Comparison of ENCODE assay signal across 23 cellular contexts in the genomic region with DNA sequence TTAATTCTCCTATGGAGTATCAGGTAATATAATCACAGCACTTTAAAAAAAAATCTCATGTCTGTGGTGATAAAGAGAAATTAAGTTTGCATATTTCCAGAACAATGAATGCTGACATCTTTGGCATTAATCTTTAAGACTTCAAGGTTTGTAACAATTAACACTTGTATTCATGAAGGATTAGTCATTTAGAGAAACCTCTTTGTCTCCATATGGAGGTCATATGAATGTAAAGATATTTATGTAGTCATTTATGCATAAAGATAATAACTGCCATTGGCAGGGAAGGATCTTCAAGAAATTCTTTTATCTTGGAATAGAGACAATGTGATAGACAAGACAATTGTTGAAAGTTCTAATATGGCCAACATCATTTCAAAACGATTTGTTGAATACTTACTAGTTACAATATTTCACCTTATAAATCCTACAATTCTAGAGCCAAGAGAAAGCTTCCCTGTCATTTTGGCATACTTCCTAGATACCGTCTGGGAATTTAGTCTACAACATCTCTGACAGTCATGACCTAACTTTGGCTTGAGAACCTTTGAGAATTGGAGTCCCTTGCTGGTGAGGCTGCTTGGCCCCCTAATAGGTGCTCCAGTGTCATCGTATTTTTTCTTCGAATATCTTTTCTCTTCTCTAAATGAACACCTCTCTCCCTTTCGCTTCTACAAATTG. TPM values are rescaled to one million over a fixed set of nuclear protein-coding genes. Genes with fewer than 3 reads are reported as not detected.
DNase-seq lines count a peak whose midpoint lies in the region; ATAC-seq, FAIRE-seq and TF ChIP-seq lines count a peak whose summit lies in the region.
"Had no signal": no experiment of that assay in that cellular context is flagged by ENCODE, and none has a peak within 500 bp of the region (broad histone marks: within the 10 kb centered on the region; RNA-seq: fewer than 3 reads in every experiment).

No MANE protein-coding gene starts in this region.

- no peak for TF ChIP-seq POLR2A in H54 (IDR thresholded peaks at IDR 0.05; ENCODE audit: low read depth, low read length)

- H2AFZ ChIP-seq in astrocyte (ENCODE audit: low read depth, low read length): no peak overlapping the region

- H4K20me1 ChIP-seq in astrocyte (ENCODE audit: insufficient read depth, low read length): no peaks in the 10 kb centered on the region

- no peak for TF ChIP-seq CTCF in astrocyte (IDR thresholded peaks at IDR 0.05; ENCODE audit: insufficient read depth, low read depth, low read length)
- no peak for TF ChIP-seq CTCF in fibroblast of the aortic adventitia (IDR thresholded peaks at IDR 0.05; ENCODE audit: insufficient read depth, low read length)

- peaks cover 3% of the 10 kb centered on the region for H3K36me3 Mint-ChIP-seq in astrocyte (ENCODE audit: low read depth, unreplicated experiment)
- peaks cover 47% of the 10 kb centered on the region for H3K36me3 Mint-ChIP-seq in stimulated activated memory B cell treated with anti-CD40 and anti-IgM and Interleukin-4, amounts not matched to agents 10 μg/mL and 1 μg/mL and 100 μg/mL, for 72 hours

- peaks cover 3% of the 10 kb centered on the region for H3K9me3 Mint-ChIP-seq in astrocyte (ENCODE audit: unreplicated experiment)
- H3K9me3 Mint-ChIP-seq in stimulated activated memory B cell treated with anti-CD40 and anti-IgM and Interleukin-4, amounts not matched to agents 10 μg/mL and 1 μg/mL and 100 μg/mL, for 72 hours: no peaks in the 10 kb centered on the region
- H3K9me3 Mint-ChIP-seq: CD4-positive, alpha-beta memory T cell had no signal

- H3K79me2 ChIP-seq in astrocyte (ENCODE audit: insufficient read depth, low read length): no peaks in the 10 kb centered on the region

- ATAC-seq in HG02885 (IDR thresholded peaks at IDR 0.05; ENCODE audit: poor library complexity, unreplicated experiment): peak; percentile 41
- ATAC-seq in stimulated activated memory B cell treated with anti-CD40 and anti-IgM and Interleukin-4, amounts not matched to agents 10 μg/mL and 1 μg/mL and 100 μg/mL, for 72 hours: no peak
- ATAC-seq in HG02588 (IDR thresholded peaks at IDR 0.05; ENCODE audit: unreplicated experiment): no peak

- H3K27ac ChIP-seq in astrocyte (ENCODE audit: low read depth, low read length): no peak overlapping the region
- H3K27ac ChIP-seq: RWPE1, SJCRH30 had no signal

- H3K9ac ChIP-seq in astrocyte (ENCODE audit: low read length): no peak overlapping the region

- H3K4me1 ChIP-seq in astrocyte (ENCODE audit: insufficient read depth, low read length): no peaks in the 10 kb centered on the region
- H3K4me1 ChIP-seq: BE2C had no signal

- no peaks in the 10 kb centered on the region for H3K27me3 Mint-ChIP-seq in astrocyte (ENCODE audit: low read depth, unreplicated experiment)
- no peaks in the 10 kb centered on the region for H3K27me3 Mint-ChIP-seq in stimulated activated memory B cell treated with anti-CD40 and anti-IgM and Interleukin-4, amounts not matched to agents 10 μg/mL and 1 μg/mL and 100 μg/mL, for 72 hours
- H3K27me3 Mint-ChIP-seq: CD4-positive, alpha-beta memory T cell had no signal

- H3K4me2 ChIP-seq in astrocyte (ENCODE audit: low read length): no peak overlapping the region

- FAIRE-seq in astrocyte (lab: Jason Lieb, UNC): no peak
- FAIRE-seq in H54 (lab: Jason Lieb, UNC): no peak
- FAIRE-seq: D721Med had no signal

- H3K27ac Mint-ChIP-seq in astrocyte (ENCODE audit: unreplicated experiment): no peak overlapping the region
- H3K27ac Mint-ChIP-seq in stimulated activated memory B cell treated with anti-CD40 and anti-IgM and Interleukin-4, amounts not matched to agents 10 μg/mL and 1 μg/mL and 100 μg/mL, for 72 hours: peak overlapping the region; percentile 55
- H3K27ac Mint-ChIP-seq: CD4-positive, alpha-beta memory T cell had no signal

- peaks cover 3% of the 10 kb centered on the region for H3K4me1 Mint-ChIP-seq in astrocyte (ENCODE audit: low read depth, unreplicated experiment)
- H3K4me1 Mint-ChIP-seq in stimulated activated memory B cell treated with anti-CD40 and anti-IgM and Interleukin-4, amounts not matched to agents 10 μg/mL and 1 μg/mL and 100 μg/mL, for 72 hours: peaks cover 47% of the 10 kb centered on the region

- DNase-seq in astrocyte (ENCODE audit: low read depth): peak; percentile 59
- peak; percentile 25 for DNase-seq in fibroblast of the aortic adventitia (ENCODE audit: low read depth)
- DNase-seq in SW480 (ENCODE audit: low spot score): no peak
- no peak for DNase-seq in UCSD-AML1 (lab: John Stamatoyannopoulos, UW; ENCODE audit: unreplicated experiment)
- no peak for DNase-seq in H54 (ENCODE audit: insufficient read length, low spot score)
- DNase-seq: ACHN; BE2C; CD4-positive, alpha-beta memory T cell; DND-41; GDM1; MM.1S; NCI-H1105; NCI-H1694 treated with DMSO at 0.1 percent for 48 hours; NCI-H69; NK-92 treated with Interleukin-12 subunit alpha and Interleukin-12 subunit beta, amount 100 ng/mL, for 24 hours; OCI-M1; SJCRH30 had no signal

- no peaks in the 10 kb centered on the region for H3K27me3 ChIP-seq in astrocyte (ENCODE audit: insufficient read depth, low read length)
- H3K27me3 ChIP-seq: SJCRH30 had no signal

- H3K36me3 ChIP-seq in astrocyte (ENCODE audit: insufficient read depth, low read length): no peaks in the 10 kb centered on the region
- H3K36me3 ChIP-seq: BE2C, HAP-1, SJCRH30 had no signal

- H3K4me3 ChIP-seq in astrocyte (ENCODE audit: insufficient read depth, low read depth, low read length) (no peak overlapping the region), fibroblast of the aortic adventitia (ENCODE audit: low read depth, low read length) (no peak overlapping the region)
- H3K4me3 ChIP-seq: HAP-1, SJCRH30 had no signal

- no peaks in the 10 kb centered on the region for H3K9me3 ChIP-seq in astrocyte (ENCODE audit: insufficient read depth, low read depth, low read length)
- H3K9me3 ChIP-seq: BE2C, HAP-1, SJCRH30 had no signal

- H3K4me3 Mint-ChIP-seq in astrocyte (ENCODE audit: unreplicated experiment): no peak overlapping the region
- H3K4me3 Mint-ChIP-seq in stimulated activated memory B cell treated with anti-CD40 and anti-IgM and Interleukin-4, amounts not matched to agents 10 μg/mL and 1 μg/mL and 100 μg/mL, for 72 hours: no peak overlapping the region
- H3K4me3 Mint-ChIP-seq: CD4-positive, alpha-beta memory T cell had no signal

RNA-seq across cellular contexts. Expression of a gene that starts 33.6 kb away (rescaled TPM):
- total RNA-seq in astrocyte (2.0 and 2.8 TPM in 2 replicates), fibroblast of the aortic adventitia (ENCODE audit: low replicate concordance) (5.9 and 7.8 TPM in 2 replicates)

Comparison
In these comparisons a context has a peak if more than half of its experiments do, and no peak if none do; other contexts are left out.
1. DNase-seq: peak in astrocyte (single experiment) and fibroblast of the aortic adventitia (single experiment); none in SW480 (single experiment), UCSD-AML1 (single experiment) and H54 (single experiment).